ENCODE assay signal across 32 cellular contexts in the genomic region with DNA sequence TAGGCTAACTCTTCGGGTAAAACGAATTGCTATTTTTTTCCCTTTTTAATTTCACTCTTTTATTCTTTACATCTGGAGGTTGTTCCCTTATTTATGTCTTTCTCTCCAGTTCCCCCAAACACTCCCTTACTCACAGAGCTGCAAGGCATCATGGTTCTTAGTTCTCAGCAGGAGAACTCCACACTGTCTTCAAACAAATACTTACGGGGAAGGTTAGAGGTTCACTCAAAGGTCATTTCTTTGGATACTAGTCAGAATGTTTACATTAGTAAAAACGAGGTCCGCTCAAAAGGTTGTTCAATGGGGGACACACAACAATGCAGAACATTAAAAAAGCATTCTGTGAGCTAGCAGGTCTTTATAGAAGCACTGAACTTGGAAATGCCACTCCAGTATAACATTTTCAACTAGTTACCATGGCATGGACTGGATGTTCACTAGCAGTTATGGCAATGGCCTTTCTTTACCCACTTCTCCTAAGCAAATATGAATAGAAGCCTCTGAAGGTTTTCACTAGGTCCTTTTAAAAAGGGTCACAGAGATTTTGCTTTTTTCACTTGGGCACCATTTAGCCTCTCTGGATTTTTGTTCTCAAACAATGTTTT.
DNase-seq lines count a peak whose midpoint lies in the region; ATAC-seq, FAIRE-seq and TF ChIP-seq lines count a peak whose summit lies in the region.
"Had no signal": no experiment of that assay in that cellular context is flagged by ENCODE, and none has a peak within 500 bp of the region (broad histone marks: within the 10 kb centered on the region; RNA-seq: fewer than 3 reads in every experiment).

No MANE protein-coding gene starts in this region.

- no peak overlapping the region for H3K9ac ChIP-seq in K562 (ENCODE audit: insufficient read depth in 1 of 2, low read depth in 2 of 2, low read length in 2 of 2)

- no peaks in the 10 kb centered on the region for H3K4me1 Mint-ChIP-seq in T-helper 2 cell treated with Interferon-gamma antibody and Interleukin-4, amounts not matched to agents 5 μg/mL and 100 μg/mL, for 36 hours (ENCODE audit: low read depth)
- H3K4me1 Mint-ChIP-seq: CD14-positive monocyte; naive thymus-derived CD8-positive, alpha-beta T cell; stimulated activated memory B cell treated with anti-CD40 and anti-IgM and Interleukin-4, amounts not matched to agents 10 μg/mL and 1 μg/mL and 100 μg/mL, for 72 hours had no signal

- H3K36me3 ChIP-seq in cardiac muscle cell (peaks cover 27% of the 10 kb centered on the region), K562 (ENCODE audit: control insufficient read depth, insufficient read depth, low read length) (peaks cover 28% of the 10 kb centered on the region; the same call in 2 of the 3 replicates), left lung (peaks cover 0 to 3% of the 10 kb centered on the region in 2 donors), uterus (no peaks in the 10 kb centered on the region)
- H3K36me3 ChIP-seq: Peyer's patch had no signal

- no peak for TF ChIP-seq POLR2A in K562 (conservative IDR thresholded peaks at IDR 0.05)
- TF ChIP-seq POLR2A in uterus (IDR thresholded peaks at IDR 0.05), result no peak

- no peak overlapping the region for H3K4me2 ChIP-seq in K562 (ENCODE audit: insufficient read depth, low read length)

- FAIRE-seq in K562 (lab: Jason Lieb, UNC), result peak; percentile 15

- intact Hi-C loops in Right ventricle myocardium superior (cut with DNase I), result no loop called here
- intact Hi-C loops in K562 (cut with micrococcal nuclease), result no loop called here
- intact Hi-C loops in left lung (cut with DNase I), result no loop called here
- intact Hi-C loops in uterus (cut with DNase I; ENCODE audit: low total_unique reads), result no loop called here

- H3K27me3 ChIP-seq in cardiac muscle cell (no peaks in the 10 kb centered on the region), K562 (ENCODE audit: control insufficient read depth in 2 of 2, insufficient read depth in 2 of 2, low read length in 2 of 2) (no peaks in the 10 kb centered on the region), left lung (no peaks in the 10 kb centered on the region), uterus (no peaks in the 10 kb centered on the region)
- H3K27me3 ChIP-seq: Peyer's patch, upper lobe of left lung had no signal

- in situ Hi-C loops in K562 (cut with MboI), result loop anchor here (25.0 kb wide), 1 partner anchor 989 kb away; no protein-coding TSS in a partner anchor

- H4K20me1 ChIP-seq in K562 (replicated peaks; ENCODE audit: control insufficient read depth, insufficient read depth, low read length), result no peaks in the 10 kb centered on the region

- H3K9me1 ChIP-seq in K562 (ENCODE audit: control insufficient read depth, insufficient read depth, low read length), result no peaks in the 10 kb centered on the region

- H3K27me3 Mint-ChIP-seq in T-helper 2 cell treated with Interferon-gamma antibody and Interleukin-4, amounts not matched to agents 5 μg/mL and 100 μg/mL, for 36 hours (ENCODE audit: low read depth), result no peaks in the 10 kb centered on the region

- no peak for DNase-seq in cardiac muscle cell (ENCODE audit: low read depth in 1 of 2, low spot score in 1 of 2)
- DNase-seq in Right ventricle myocardium superior, result no peak
- peak in 1 of 4 experiments; percentile 9 for DNase-seq in K562 (ENCODE audit: extremely low read depth in 1 of 4, low spot score in 3 of 4)
- no peak for DNase-seq in left lung
- DNase-seq in uterus, result no peak
- DNase-seq in medulla oblongata (ENCODE audit: extremely low spot score), result no peak
- no peak for DNase-seq in T-helper 2 cell treated with Interferon-gamma antibody and Interleukin-4, amounts not matched to agents 5 μg/mL and 100 μg/mL, for 36 hours (ENCODE audit: low spot score)
- no peak for DNase-seq in NCI-H187 treated with DMSO at 0.1 percent for 48 hours (lab: John Stamatoyannopoulos, UW)
- DNase-seq: activated CD4-positive, alpha-beta T cell treated with anti-CD3 and anti-CD28 coated beads for 48 hours; activated effector memory CD4-positive, alpha-beta T cell treated with Interleukin-2 at 50 U/mL for 16 hours; activated T-cell treated with anti-CD3 and anti-CD28 coated beads for 4 hours; amygdala; DMS79; effector memory CD4-positive, alpha-beta T cell; erythroblast; islet precursor cell; MV-4-11; naive thymus-derived CD8-positive, alpha-beta T cell; NCI-H1436; NCI-H2081 treated with DMSO at 0.1 percent for 48 hours; NCI-H345; Peyer's patch; SIG-M5; SW 1271; T-helper 9 cell; upper lobe of left lung had no signal

- TF ChIP-seq CTCF in cardiac muscle cell (IDR thresholded peaks at IDR 0.05; ENCODE audit: low read depth, low read length) (no peak), K562 (IDR thresholded peaks at IDR 0.05 in 2 of 3, conservative IDR thresholded peaks at IDR 0.05 in 1 of 3; ENCODE audit: insufficient read depth in 2 of 3, low read depth in 1 of 3, low read length in 3 of 3) (no peak), left lung (IDR thresholded peaks at IDR 0.05) (no peak), uterus (IDR thresholded peaks at IDR 0.05) (no peak)

- BruUV-seq in K562 (replicated peaks; lab: Mats Ljungman, UMichigan), result no TSS peak

- H3K9me3 Mint-ChIP-seq in T-helper 2 cell treated with Interferon-gamma antibody and Interleukin-4, amounts not matched to agents 5 μg/mL and 100 μg/mL, for 36 hours, result no peaks in the 10 kb centered on the region
- H3K9me3 Mint-ChIP-seq: activated naive CD4-positive, alpha-beta T cell treated with anti-CD3 and anti-CD28 coated beads, Interleukin-2, amount 50 U/mL, for 72 hours; stimulated activated memory B cell treated with anti-CD40 and anti-IgM and Interleukin-4, amounts not matched to agents 10 μg/mL and 1 μg/mL and 100 μg/mL, for 72 hours had no signal

- ATAC-seq in Right ventricle myocardium superior (ENCODE audit: poor library complexity), result no peak
- ATAC-seq in K562, result no peak
- peak; percentile 50 for ATAC-seq in left lung
- ATAC-seq: activated naive CD4-positive, alpha-beta T cell treated with anti-CD3 and anti-CD28 coated beads, Interleukin-2, amount 50 U/mL, for 72 hours; naive thymus-derived CD8-positive, alpha-beta T cell; stimulated activated memory B cell treated with anti-CD40 and anti-IgM and Interleukin-4, amounts not matched to agents 10 μg/mL and 1 μg/mL and 100 μg/mL, for 72 hours had no signal

- no peaks in the 10 kb centered on the region for H3K36me3 Mint-ChIP-seq in T-helper 2 cell treated with Interferon-gamma antibody and Interleukin-4, amounts not matched to agents 5 μg/mL and 100 μg/mL, for 36 hours (ENCODE audit: low read depth)
- H3K36me3 Mint-ChIP-seq: activated naive CD4-positive, alpha-beta T cell treated with anti-CD3 and anti-CD28 coated beads, Interleukin-2, amount 50 U/mL, for 72 hours; CD14-positive monocyte; naive thymus-derived CD8-positive, alpha-beta T cell; stimulated activated memory B cell treated with anti-CD40 and anti-IgM and Interleukin-4, amounts not matched to agents 10 μg/mL and 1 μg/mL and 100 μg/mL, for 72 hours had no signal

- no peak overlapping the region for H3K27ac Mint-ChIP-seq in T-helper 2 cell treated with Interferon-gamma antibody and Interleukin-4, amounts not matched to agents 5 μg/mL and 100 μg/mL, for 36 hours
- H3K27ac Mint-ChIP-seq: activated naive CD4-positive, alpha-beta T cell treated with anti-CD3 and anti-CD28 coated beads, Interleukin-2, amount 50 U/mL, for 72 hours; CD14-positive monocyte; naive thymus-derived CD8-positive, alpha-beta T cell; stimulated activated memory B cell treated with anti-CD40 and anti-IgM and Interleukin-4, amounts not matched to agents 10 μg/mL and 1 μg/mL and 100 μg/mL, for 72 hours had no signal

- peaks cover 86% of the 10 kb centered on the region for H3K4me1 ChIP-seq in cardiac muscle cell (ENCODE audit: low read depth)
- peaks cover 9 to 14% of the 10 kb centered on the region in 2 experiments; a peak in 4 of 5 replicates for H3K4me1 ChIP-seq in K562 (replicated peaks in 1 of 2; ENCODE audit: control insufficient read depth in 2 of 2, insufficient read depth in 2 of 2, low read length in 2 of 2)
- no peaks in the 10 kb centered on the region for H3K4me1 ChIP-seq in left lung
- H3K4me1 ChIP-seq in uterus, result peaks cover 0 to 14% of the 10 kb centered on the region in 2 donors
- H3K4me1 ChIP-seq: Peyer's patch had no signal

- WGBS in K562 (ENCODE audit: insufficient coverage, low coverage, missing lambda C conversion rate), result 41% methylated on average over 5 of the region's 5 CpGs

- H3K9me3 ChIP-seq in cardiac muscle cell (ENCODE audit: low read depth), result no peaks in the 10 kb centered on the region
- no peaks in the 10 kb centered on the region for H3K9me3 ChIP-seq in K562 (replicated peaks; ENCODE audit: control insufficient read depth, insufficient read depth, low read depth, low read length)
- no peaks in the 10 kb centered on the region for H3K9me3 ChIP-seq in left lung
- no peaks in the 10 kb centered on the region for H3K9me3 ChIP-seq in uterus
- H3K9me3 ChIP-seq: Peyer's patch, upper lobe of left lung had no signal

- H3K4me3 ChIP-seq in cardiac muscle cell (no peak overlapping the region), K562 (no peak overlapping the region), left lung (no peak overlapping the region), uterus (no peak overlapping the region)
- H3K4me3 ChIP-seq: coronary artery, Peyer's patch, skin epidermis, upper lobe of left lung had no signal

- H3K27ac ChIP-seq in cardiac muscle cell (peak overlapping the region; percentile 91), K562 (ENCODE audit: extremely low read depth, low read depth, low read length) (peak overlapping the region; percentile 11; the same call in 1 of the 3 replicates), left lung (no peak overlapping the region), uterus (peak overlapping the region; percentile 62 to 71)
- H3K27ac ChIP-seq: coronary artery, Peyer's patch, skin epidermis, upper lobe of left lung, VCaP had no signal

- TF ChIP-seq RAD21 in K562 (CRISPR knock-in tag; conservative IDR thresholded peaks at IDR 0.05 in 1 of 2, IDR thresholded peaks at IDR 0.05 in 1 of 2), result no peak

- H3K79me2 ChIP-seq in K562 (ENCODE audit: control insufficient read depth, insufficient read depth, low read length), result no peaks in the 10 kb centered on the region

- POLR2A ChIA-PET in K562 (lab: Yijun Ruan, JAX), result interaction anchor here (0.5 to 1.2 kb wide), 3 partner anchors 9 to 197 kb away, joined by 3 to 4 read pairs (median 3); no protein-coding TSS in a partner anchor

- CTCF ChIA-PET in K562 (lab: Yijun Ruan, JAX; ENCODE audit: low intra/inter-chr PET ratio), result no interaction called here

- no peak for TF ChIP-seq EP300 in K562 (IDR thresholded peaks at IDR 0.05; ENCODE audit: low read length)

- no peak overlapping the region for H2AFZ ChIP-seq in K562 (ENCODE audit: low read depth, low read length)

- no peak overlapping the region for H3K4me3 Mint-ChIP-seq in T-helper 2 cell treated with Interferon-gamma antibody and Interleukin-4, amounts not matched to agents 5 μg/mL and 100 μg/mL, for 36 hours
- H3K4me3 Mint-ChIP-seq: naive thymus-derived CD8-positive, alpha-beta T cell; stimulated activated memory B cell treated with anti-CD40 and anti-IgM and Interleukin-4, amounts not matched to agents 10 μg/mL and 1 μg/mL and 100 μg/mL, for 72 hours had no signal

Comparison
In these comparisons a context has a peak if more than half of its experiments do, and no peak if none do; other contexts are left out.
1. H3K27ac ChIP-seq: peak in cardiac muscle cell (single experiment), K562 (single experiment) and uterus (2 of 2); none in left lung (0 of 2).